ENCODE assay signal across 1 cellular context in genomic region chr3:12953201-12953712, GRCh38.
TF ChIP-seq lines count a peak whose summit lies in the region.

No MANE protein-coding gene starts in this region.

TF ChIP-seq in K562, 482 proteins besides CTCF, POLR2A, EP300 and RAD21 (continued from another document and continues in another):
- peak; percentile 63; the same call in 1 of the 2 replicates for TF ChIP-seq CUX1 (CRISPR knock-in tag; IDR thresholded peaks at IDR 0.05)
- TF ChIP-seq MAFK (IDR thresholded peaks at IDR 0.05; ENCODE audit: low read length): no peak; the same call in 1 of the 2 replicates
- TF ChIP-seq ZNF668 (CRISPR knock-in tag; IDR thresholded peaks at IDR 0.05): no peak; the same call in 1 of the 2 replicates
- peak; percentile 88 for TF ChIP-seq MYNN (IDR thresholded peaks at IDR 0.05)
- TF ChIP-seq MYNN (CRISPR knock-in tag; IDR thresholded peaks at IDR 0.05): no peak
- peak; percentile 97 for TF ChIP-seq CBFA2T3 (IDR thresholded peaks at IDR 0.05)
- peak; percentile 79 for TF ChIP-seq XRCC5 (IDR thresholded peaks at IDR 0.05; ENCODE audit: low read depth, low read length)
- TF ChIP-seq BCOR (IDR thresholded peaks at IDR 0.05): peak; percentile 85
- peak; percentile 79; the same call in 1 of the 2 replicates for TF ChIP-seq CC2D1A (IDR thresholded peaks at IDR 0.05)
- TF ChIP-seq PYGO2 (tag; IDR thresholded peaks at IDR 0.05): no peak
- peak; percentile 87 for TF ChIP-seq NEUROD1 (IDR thresholded peaks at IDR 0.05; ENCODE audit: borderline replicate concordance, low read depth, low read length, partially characterized antibody)
- TF ChIP-seq RB1 (IDR thresholded peaks at IDR 0.05; ENCODE audit: low read depth): no peak
- TF ChIP-seq MECOM (CRISPR knock-in tag; IDR thresholded peaks at IDR 0.05): peak; percentile 88
- peak; percentile 18 to 59; a peak in 2 of 4 replicates for TF ChIP-seq SIN3A (IDR thresholded peaks at IDR 0.05; ENCODE audit: borderline replicate concordance in 2 of 2, control insufficient read depth in 1 of 2, low read depth in 2 of 2, low read length in 2 of 2)
- peak; percentile 99 for TF ChIP-seq POLR2AphosphoS5 (IDR thresholded peaks at IDR 0.05; ENCODE audit: control insufficient read depth, insufficient read depth, low read depth, low read length)
- TF ChIP-seq ZNF146 (CRISPR knock-in tag; IDR thresholded peaks at IDR 0.05; ENCODE audit: unreplicated experiment): no peak
- TF ChIP-seq KLF13 (tag; IDR thresholded peaks at IDR 0.05; ENCODE audit: borderline replicate concordance, low read depth): no peak
- no peak for TF ChIP-seq PTTG1 (tag; IDR thresholded peaks at IDR 0.05; ENCODE audit: low read depth)
- peak; percentile 95 for TF ChIP-seq MEF2D (tag; conservative IDR thresholded peaks at IDR 0.05; ENCODE audit: low read depth)
- TF ChIP-seq LCOR (CRISPR knock-in tag; IDR thresholded peaks at IDR 0.05): peak; percentile 74; the same call in 1 of the 2 replicates
- TF ChIP-seq NR1H2 (CRISPR knock-in tag; IDR thresholded peaks at IDR 0.05): no peak; the same call in 1 of the 2 replicates
- TF ChIP-seq PHB (CRISPR knock-in tag; IDR thresholded peaks at IDR 0.05): no peak
- no peak for TF ChIP-seq PURB (CRISPR knock-in tag; IDR thresholded peaks at IDR 0.05; ENCODE audit: low read depth)
- TF ChIP-seq VEZF1 (CRISPR knock-in tag; IDR thresholded peaks at IDR 0.05): peak; percentile 72
- no peak for TF ChIP-seq GATAD2A (IDR thresholded peaks at IDR 0.05)
- peak in 1 of 2 experiments; percentile 6; a peak in 1 of 4 replicates for TF ChIP-seq HDAC1 (IDR thresholded peaks at IDR 0.05)
- peak; percentile 87 for TF ChIP-seq MBD2 (IDR thresholded peaks at IDR 0.05; ENCODE audit: borderline replicate concordance, low read depth)
- no peak for TF ChIP-seq HNRNPH1 (optimal IDR thresholded peaks at IDR 0.05; ENCODE audit: low read depth, low read length)
- no peak for TF ChIP-seq IRF1 (CRISPR knock-in tag; IDR thresholded peaks at IDR 0.05; ENCODE audit: borderline replicate concordance)
- peak; percentile 74; the same call in 1 of the 2 replicates for TF ChIP-seq ARID3A (IDR thresholded peaks at IDR 0.05; ENCODE audit: borderline replicate concordance, low read depth, low read length)
- peak; percentile 95 for TF ChIP-seq DPF2 (IDR thresholded peaks at IDR 0.05)
- peak; percentile 99 for TF ChIP-seq MEF2A (IDR thresholded peaks at IDR 0.05; ENCODE audit: control insufficient read depth, low read depth, low read length)
- peak; percentile 68 for TF ChIP-seq TBP (optimal IDR thresholded peaks at IDR 0.05; ENCODE audit: low read depth, low read length)
- peak; percentile 73 for TF ChIP-seq HINFP (tag; conservative IDR thresholded peaks at IDR 0.05; ENCODE audit: low read depth)
- TF ChIP-seq ZNF324 (CRISPR knock-in tag; IDR thresholded peaks at IDR 0.05): no peak
- TF ChIP-seq SAFB (IDR thresholded peaks at IDR 0.05; ENCODE audit: borderline replicate concordance, low read depth, low read length): no peak
- TF ChIP-seq ZNF584 (CRISPR knock-in tag; IDR thresholded peaks at IDR 0.05; ENCODE audit: low read depth): 0 out of 2 replicates have a peak, but pooled peaks have one; percentile 34
- no peak for TF ChIP-seq ZBTB33 (CRISPR knock-in tag; IDR thresholded peaks at IDR 0.05)
- TF ChIP-seq THAP12 (CRISPR knock-in tag; IDR thresholded peaks at IDR 0.05): peak; percentile 86
- TF ChIP-seq TCF3 (CRISPR knock-in tag; IDR thresholded peaks at IDR 0.05): peak; percentile 98
- peak; percentile 91 for TF ChIP-seq PML (IDR thresholded peaks at IDR 0.05; ENCODE audit: low read length)
- TF ChIP-seq ZNF311 (CRISPR knock-in tag; IDR thresholded peaks at IDR 0.05): 0 out of 2 replicates have a peak, but pooled peaks have one; percentile 6
- TF ChIP-seq ZNF3 (CRISPR knock-in tag; IDR thresholded peaks at IDR 0.05): no peak
- TF ChIP-seq ZNF592 (IDR thresholded peaks at IDR 0.05): peak; percentile 79
- TF ChIP-seq TBL1XR1 (IDR thresholded peaks at IDR 0.05; ENCODE audit: low read length in 2 of 2): peak in 1 of 2 experiments; percentile 98; a peak in 3 of 4 replicates
- TF ChIP-seq ZNF134 (CRISPR knock-in tag; conservative IDR thresholded peaks at IDR 0.05): 0 out of 2 replicates have a peak, but pooled peaks have one; percentile 15
- peak; percentile 51 for TF ChIP-seq SMARCB1 (IDR thresholded peaks at IDR 0.05; ENCODE audit: insufficient read length, low read depth)
- TF ChIP-seq KLF16 (IDR thresholded peaks at IDR 0.05): peak; percentile 94
- peak; percentile 79 for TF ChIP-seq ZFX (CRISPR knock-in tag; IDR thresholded peaks at IDR 0.05)
